ENCODE assay signal across 25 cellular contexts in genomic region chr6:88569959-88570358, GRCh38.
"Had no signal": no experiment of that assay in that cellular context is flagged by ENCODE, and none has a peak within 500 bp of the region (broad histone marks: within the 10 kb centered on the region; RNA-seq: fewer than 3 reads in every experiment).

No MANE protein-coding gene starts in this region.

- H3K9me3 ChIP-seq: neutrophil, ovary, psoas muscle, right lobe of liver, thoracic aorta, thyroid gland, vagina had no signal

- H3K4me3 ChIP-seq: ovary, psoas muscle, right lobe of liver, sigmoid colon, stomach, thoracic aorta, thyroid gland, tibial nerve, upper lobe of left lung, vagina had no signal

- H3K36me3 ChIP-seq: neutrophil, ovary, right lobe of liver, sigmoid colon, stomach, thoracic aorta, thyroid gland, tibial nerve, upper lobe of left lung, vagina had no signal

- H3K27ac ChIP-seq: neutrophil, ovary, parathyroid adenoma, psoas muscle, right lobe of liver, sigmoid colon, stomach, thoracic aorta, thyroid gland, tibial nerve, upper lobe of left lung, vagina had no signal

- H3K4me1 ChIP-seq: parathyroid adenoma, psoas muscle, right lobe of liver, stomach, thyroid gland, tibial nerve, upper lobe of left lung, vagina had no signal

- H3K27me3 ChIP-seq: neutrophil, ovary, right lobe of liver, sigmoid colon, stomach, thyroid gland, tibial nerve, upper lobe of left lung, vagina had no signal

- DNase-seq: naive thymus-derived CD8-positive, alpha-beta T cell; nephron progenitor cell; nucleus accumbens; ovary; posterior cingulate gyrus; psoas muscle; right cardiac atrium; right lobe of liver; sigmoid colon; small intestine; stimulated activated CD4-positive, alpha-beta T cell treated with anti-CD3 and anti-CD28 coated beads, Interleukin-15, amount 100 ng/mL, for 24 hours; stimulated activated CD4-positive, alpha-beta T cell treated with anti-CD3 and anti-CD28 coated beads, Interleukin-2, amount 100 ng/mL, for 24 hours; stimulated activated CD4-positive, alpha-beta T cell treated with anti-CD3 and anti-CD28 coated beads, Interleukin-2, amount 100 ng/mL, for 48 hours; stimulated activated CD4-positive, alpha-beta T cell treated with anti-CD3 and anti-CD28 coated beads, Interleukin-4, amount 100 ng/mL, for 24 hours; stimulated activated naive B cell treated with anti-CD40 and anti-IgM and Interleukin-4, amounts not matched to agents 10 μg/mL and 1 μg/mL and 100 μg/mL, for 72 hours; stimulated activated naive CD4-positive, alpha-beta T cell treated with Interleukin-2 at 50 U/mL for 16 hours; stomach; thyroid gland; trophoblast cell; upper lobe of left lung had no signal
